ENCODE assay signal across 29 cellular contexts in genomic region chr10:1559731-1560130, GRCh38.
"Had no signal": no experiment of that assay in that cellular context is flagged by ENCODE, and none has a peak within 500 bp of the region (broad histone marks: within the 10 kb centered on the region; RNA-seq: fewer than 3 reads in every experiment).

No MANE protein-coding gene starts in this region.

- H3K4me1 Mint-ChIP-seq: immature natural killer cell; natural killer cell; stimulated activated naive CD8-positive, alpha-beta T cell treated with anti-CD3 and anti-CD28 coated beads, Interleukin-15, amount 100 ng/mL, for 72 hours had no signal

- H3K4me3 ChIP-seq: dorsolateral prefrontal cortex, gastroesophageal sphincter, heart right ventricle, lung, pancreas, prostate gland, suprapubic skin, transverse colon, upper lobe of right lung, uterus had no signal

- H3K36me3 ChIP-seq: gastroesophageal sphincter, heart right ventricle, neutrophil, pancreas, prostate gland, suprapubic skin, transverse colon, upper lobe of right lung, uterus had no signal

- H3K9me3 ChIP-seq: gastroesophageal sphincter, heart right ventricle, neutrophil, pancreas, prostate gland, suprapubic skin, transverse colon, upper lobe of right lung, uterus had no signal

- H3K27me3 ChIP-seq: transverse colon, upper lobe of right lung, uterus had no signal

- H3K4me3 Mint-ChIP-seq: endodermal cell; immature natural killer cell; memory B cell; natural killer cell; stimulated activated naive CD8-positive, alpha-beta T cell treated with anti-CD3 and anti-CD28 coated beads, Interleukin-15, amount 100 ng/mL, for 72 hours had no signal

- DNase-seq: cerebellar nuclear complex; effector CD8-positive, alpha-beta T cell; endodermal cell; foreskin fibroblast; heart right ventricle; hypothalamus; immature natural killer cell; natural killer cell; right cardiac atrium; small intestine; stimulated activated CD4-positive, alpha-beta T cell treated with anti-CD3 and anti-CD28 coated beads, Interleukin-12 subunit alpha, Interleukin-12 subunit beta, amount 100 ng/mL, for 4 hours; stimulated activated CD4-positive, alpha-beta T cell treated with anti-CD3 and anti-CD28 coated beads, Interleukin-1b, Interleukin-23, amount 100 ng/mL, for 48 hours; stimulated activated CD4-positive, alpha-beta T cell treated with anti-CD3 and anti-CD28 coated beads, Interleukin-4, amount 100 ng/mL, for 1 hour; stimulated activated CD8-positive, alpha-beta memory T cell treated with anti-CD3 and anti-CD28 coated beads, Interleukin-4, amount 100 ng/mL, for 48 hours; stimulated activated naive CD4-positive, alpha-beta T cell; stimulated activated naive CD8-positive, alpha-beta T cell treated with anti-CD3 and anti-CD28 coated beads, Interleukin-15, amount 100 ng/mL, for 72 hours; transverse colon; uterus had no signal

- H3K4me1 ChIP-seq: gastroesophageal sphincter, pancreas, prostate gland, suprapubic skin, transverse colon, upper lobe of right lung, uterus had no signal

- ATAC-seq: esophagus mucosa; gastroesophageal sphincter; heart right ventricle; natural killer cell; pancreas; right cardiac atrium; stimulated activated naive CD8-positive, alpha-beta T cell treated with anti-CD3 and anti-CD28 coated beads, Interleukin-15, amount 100 ng/mL, for 72 hours; upper lobe of right lung had no signal

- H3K9me3 Mint-ChIP-seq: endodermal cell; immature natural killer cell; memory B cell; natural killer cell; stimulated activated naive CD8-positive, alpha-beta T cell treated with anti-CD3 and anti-CD28 coated beads, Interleukin-15, amount 100 ng/mL, for 72 hours had no signal

- H3K36me3 Mint-ChIP-seq: immature natural killer cell, memory B cell, natural killer cell had no signal

- H3K27ac ChIP-seq: epithelial cell of prostate, gastroesophageal sphincter, heart right ventricle, neutrophil, pancreas, prostate gland, suprapubic skin, transverse colon, upper lobe of right lung, uterus had no signal

- H3K27ac Mint-ChIP-seq: endodermal cell; immature natural killer cell; memory B cell; natural killer cell; stimulated activated naive CD8-positive, alpha-beta T cell treated with anti-CD3 and anti-CD28 coated beads, Interleukin-15, amount 100 ng/mL, for 72 hours had no signal
